ENCODE assay signal across 10 cellular contexts in the genomic region with DNA sequence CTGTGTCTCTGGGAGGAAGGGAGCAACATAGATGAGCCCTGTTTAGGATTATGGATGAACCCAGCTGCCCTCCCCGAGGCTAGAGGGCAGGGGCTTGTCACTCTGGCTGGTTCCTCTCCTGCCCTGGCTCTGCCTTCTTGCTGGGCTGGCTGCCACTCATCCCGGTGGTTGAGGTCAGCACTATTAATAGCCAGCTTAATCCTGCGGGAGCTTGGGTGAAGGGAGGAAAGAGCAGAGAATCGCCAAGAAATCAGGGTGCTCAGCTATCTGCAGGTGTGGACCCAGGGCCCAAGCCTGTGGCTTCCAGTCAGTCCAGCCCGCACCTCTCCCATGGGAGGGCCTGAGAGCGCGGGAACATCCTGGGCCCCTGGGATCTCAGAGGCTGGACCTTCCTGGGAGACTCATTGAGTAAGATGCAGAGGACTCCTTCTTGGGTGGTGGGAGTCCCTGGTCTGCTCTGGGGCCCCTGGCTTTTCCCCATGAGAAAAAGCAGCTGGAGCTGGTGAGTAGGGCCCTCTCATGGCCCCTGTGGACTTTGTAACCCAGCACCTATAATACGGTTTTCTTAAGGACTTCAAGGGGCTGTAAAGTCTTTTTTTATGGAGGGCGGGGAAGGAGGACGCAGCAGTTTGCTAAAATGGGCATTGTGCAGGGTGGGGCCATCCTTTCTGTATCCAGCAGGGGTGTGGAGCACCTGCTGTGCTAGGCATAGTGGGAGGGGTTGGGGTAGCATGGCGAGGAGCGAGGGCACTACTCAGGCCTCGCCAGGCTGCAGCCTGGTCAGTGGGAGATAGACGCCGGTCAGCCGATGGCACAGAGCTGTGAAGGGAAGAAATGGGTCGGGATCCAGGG. TPM values are rescaled to one million over a fixed set of nuclear protein-coding genes. Genes with fewer than 3 reads are reported as not detected.
DNase-seq lines count a peak whose midpoint lies in the region; ATAC-seq and TF ChIP-seq lines count a peak whose summit lies in the region.
"Had no signal": no experiment of that assay in that cellular context is flagged by ENCODE, and none has a peak within 500 bp of the region (broad histone marks: within the 10 kb centered on the region; RNA-seq: fewer than 3 reads in every experiment).

No MANE protein-coding gene starts in this region.

- no peaks in the 10 kb centered on the region for H3K36me3 ChIP-seq in osteoblast (ENCODE audit: insufficient read depth, low read length)

- H3K27me3 ChIP-seq in osteoblast (ENCODE audit: insufficient read depth, low read length) = no peaks in the 10 kb centered on the region

- H3K27ac ChIP-seq in C4-2B (peak overlapping the region; percentile 37), RWPE1 (peak overlapping the region; percentile 79), osteoblast (ENCODE audit: low read depth, low read length) (no peak overlapping the region)

- CTCF ChIA-PET in RWPE1 (lab: Yijun Ruan, JAX) = interaction anchor here (0.6 to 1.2 kb wide), 4 partner anchors 12 to 440 kb away, joined by 3 to 4 read pairs (median 3); no protein-coding TSS in a partner anchor

- no peaks in the 10 kb centered on the region for H3K9me3 ChIP-seq in osteoblast (ENCODE audit: low read depth, low read length)

- no peaks in the 10 kb centered on the region for H3K79me2 ChIP-seq in osteoblast (ENCODE audit: insufficient read depth, low read length)

- TF ChIP-seq CTCF in C4-2B (conservative IDR thresholded peaks at IDR 0.05) (no peak), RWPE1 (conservative IDR thresholded peaks at IDR 0.05; ENCODE audit: low read depth) (no peak), fibroblast of pulmonary artery (IDR thresholded peaks at IDR 0.05; ENCODE audit: low read length, missing control alignments) (no peak), osteoblast (IDR thresholded peaks at IDR 0.05; ENCODE audit: extremely low read depth, low read depth, low read length) (no peak)

- H3K4me3 ChIP-seq in fibroblast of pulmonary artery (replicated peaks; ENCODE audit: low read depth, low read length) = no peak overlapping the region
- no peak overlapping the region for H3K4me3 ChIP-seq in osteoblast (ENCODE audit: insufficient read depth, low read length)

- POLR2A ChIA-PET in RWPE1 (lab: Yijun Ruan, JAX; ENCODE audit: low non-redundant PET) = interaction anchor here (0.5 kb wide), 1 partner anchor 454 kb away, joined by 5 read pairs; no protein-coding TSS in a partner anchor

- peaks cover 11% of the 10 kb centered on the region for H4K20me1 ChIP-seq in osteoblast (ENCODE audit: insufficient read depth, low read length)

- peak overlapping the region; percentile 3 for H3K4me2 ChIP-seq in osteoblast (ENCODE audit: insufficient read depth, low read length)

- no peak overlapping the region for H2AFZ ChIP-seq in osteoblast (ENCODE audit: low read length)

- ATAC-seq in GM21381 (IDR thresholded peaks at IDR 0.05; ENCODE audit: unreplicated experiment) = no peak
- ATAC-seq in activated CD4-positive, CD25-positive, alpha-beta regulatory T cell treated with anti-CD3 and anti-CD28 coated beads, Interleukin-2, amount 50 U/mL, for 24 hours = no peak
- no peak for ATAC-seq in HG02571 (IDR thresholded peaks at IDR 0.05; ENCODE audit: unreplicated experiment)
- ATAC-seq: CD8-positive, alpha-beta T cell had no signal

- H3K4me1 ChIP-seq in osteoblast (ENCODE audit: insufficient read depth, low read length) = peaks cover 26% of the 10 kb centered on the region

- DNase-seq in RWPE1 (ENCODE audit: low spot score) (peak; percentile 15), fibroblast of pulmonary artery (ENCODE audit: low read depth) (peak; percentile 23), osteoblast (ENCODE audit: insufficient read length, low spot score, missing footprints) (no peak), iPS-NIHi7 (ENCODE audit: extremely low spot score) (no peak)
- DNase-seq: activated CD8-positive, alpha-beta memory T cell treated with anti-CD3 and anti-CD28 coated beads for 24 hours; CD8-positive, alpha-beta T cell had no signal

RNA-seq across cellular contexts. Expression of gene CNNM3, which starts 27.4 kb away (rescaled TPM):
- total RNA-seq in osteoblast = 8.7 and 8.8 TPM in 2 replicates

RNA-seq across cellular contexts. Expression of gene CNNM4, which starts 27.9 kb away (rescaled TPM):
- 5.0 and 5.1 TPM in 2 replicates for total RNA-seq in osteoblast

RNA-seq across cellular contexts. Expression of gene LMAN2L, which starts 48.8 kb away (rescaled TPM):
- total RNA-seq in osteoblast = 16.5 and 26.4 TPM in 2 replicates

RNA-seq across cellular contexts. Expression of gene ANKRD23, which starts 55.2 kb away (rescaled TPM):
- 1.8 and 2.1 TPM in 2 replicates for total RNA-seq in osteoblast

Comparison
In these comparisons a context has a peak if more than half of its experiments do, and no peak if none do; other contexts are left out.
1. DNase-seq: peak in RWPE1 (single experiment) and fibroblast of pulmonary artery (single experiment); none in osteoblast (single experiment) and iPS-NIHi7 (single experiment).